In the genomic region with DNA sequence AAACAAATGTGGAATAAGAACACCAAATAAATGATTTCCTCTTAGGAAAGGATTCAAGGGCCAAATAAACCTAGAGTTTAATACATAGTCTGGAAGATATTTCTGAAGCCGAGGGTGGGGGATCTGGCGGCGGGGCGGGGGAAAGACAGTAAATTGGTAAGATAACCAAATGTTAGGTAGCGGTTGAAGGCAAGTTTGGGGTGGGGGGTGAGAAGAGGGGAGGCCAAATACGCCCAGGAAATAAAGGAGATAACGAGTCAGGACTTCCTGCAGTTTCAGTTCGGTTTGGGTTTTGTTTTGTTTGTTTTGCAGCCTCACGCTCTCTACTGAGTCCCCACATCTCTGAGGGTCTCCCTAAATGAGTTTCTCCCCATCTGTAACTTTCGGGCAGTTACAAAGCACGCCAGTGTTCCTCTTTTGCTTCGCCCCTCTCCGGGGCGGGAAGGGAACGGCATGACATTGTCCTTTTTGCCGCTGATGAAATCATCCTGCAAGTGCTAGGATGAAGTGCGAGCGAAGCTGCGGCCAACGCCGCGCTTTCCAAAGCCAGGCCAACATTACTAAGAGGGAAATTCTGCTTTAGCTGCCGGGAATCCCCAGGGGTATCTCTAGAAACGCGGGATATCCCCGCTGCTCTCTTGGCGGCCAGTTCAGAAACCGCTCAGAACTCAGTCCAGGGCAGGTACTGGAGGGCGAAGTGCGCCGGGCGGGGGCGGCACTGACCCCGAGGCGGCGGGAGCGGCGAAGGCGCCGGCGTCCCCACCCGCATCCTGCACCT, we compare ENCODE assay signal across 8 cellular contexts. TPM values are rescaled to one million over a fixed set of nuclear protein-coding genes. Genes with fewer than 3 reads are reported as not detected.
A peak's percentile ranks its signal among the peaks of the same experiment; 100 is the strongest.
DNase-seq lines count a peak whose midpoint lies in the region; ATAC-seq, FAIRE-seq and TF ChIP-seq lines count a peak whose summit lies in the region.

No MANE protein-coding gene starts in this region.

- no peaks in the 10 kb centered on the region for H4K20me1 ChIP-seq in endothelial cell of umbilical vein (replicated peaks; ENCODE audit: control insufficient read depth, extremely low read depth, insufficient read depth, low read length)

- peak; percentile 37 for ATAC-seq in GM18858 (IDR thresholded peaks at IDR 0.05; ENCODE audit: unreplicated experiment)
- ATAC-seq in HG03066 (IDR thresholded peaks at IDR 0.05; ENCODE audit: low read depth, unreplicated experiment) = peak; percentile 58

- no TSS peak for BruUV-seq in endothelial cell of umbilical vein (replicated peaks; lab: Mats Ljungman, UMichigan)

- peaks cover 12% of the 10 kb centered on the region for H3K4me1 ChIP-seq in endothelial cell of umbilical vein (ENCODE audit: control insufficient read depth, extremely low read depth, insufficient read depth, low read length)
- H3K4me1 ChIP-seq in mucosa of rectum (ENCODE audit: control insufficient read depth in 2 of 2, insufficient read depth in 2 of 2, low read length in 2 of 2) = peaks cover 0 to 4% of the 10 kb centered on the region in 2 donors

- peak overlapping the region; percentile 84 for H2AFZ ChIP-seq in endothelial cell of umbilical vein (ENCODE audit: low read depth, low read length)

- H3K4me3 ChIP-seq in AG04450 (ENCODE audit: low read depth, low read length) (peak overlapping the region; percentile 76), endothelial cell of umbilical vein (replicated peaks in 1 of 3; ENCODE audit: insufficient read depth in 1 of 3, low read depth in 1 of 3, low read length in 3 of 3) (peak overlapping the region; percentile 34 to 72 (median 54)), mucosa of rectum (ENCODE audit: low read length in 2 of 2) (peak overlapping the region; percentile 63 to 90)

- intact Hi-C loops in endothelial cell of umbilical vein (cut with micrococcal nuclease) = no loop called here

- H3K79me2 ChIP-seq in endothelial cell of umbilical vein (ENCODE audit: control insufficient read depth, insufficient read depth, low read length) = no peaks in the 10 kb centered on the region

- dilution Hi-C loops in endothelial cell of umbilical vein (cut with MboI; ENCODE audit: extremely low pct_ligation_motif_present, low sequenced_read_pairs) = no loop called here

- no peaks in the 10 kb centered on the region for H3K27me3 ChIP-seq in AG04450 (ENCODE audit: control insufficient read depth, insufficient read depth, low read length)
- H3K27me3 ChIP-seq in endothelial cell of umbilical vein (ENCODE audit: control insufficient read depth in 2 of 2, insufficient read depth in 2 of 2, low read length in 2 of 2) = peaks cover 18 to 22% of the 10 kb centered on the region in 2 experiments
- peaks cover 16 to 21% of the 10 kb centered on the region in 2 donors for H3K27me3 ChIP-seq in mucosa of rectum (ENCODE audit: control insufficient read depth in 2 of 2, insufficient read depth in 2 of 2, low read length in 2 of 2)

- H3K9me3 ChIP-seq in AG04450 (ENCODE audit: control insufficient read depth, insufficient read depth, low read length) (no peaks in the 10 kb centered on the region), endothelial cell of umbilical vein (replicated peaks; ENCODE audit: control insufficient read depth, insufficient read depth, low read length) (no peaks in the 10 kb centered on the region), mucosa of rectum (ENCODE audit: control insufficient read depth in 2 of 2, low read length in 2 of 2) (no peaks in the 10 kb centered on the region)

- peak overlapping the region; percentile 89 for H3K4me2 ChIP-seq in endothelial cell of umbilical vein (ENCODE audit: insufficient read depth, low read length)

- H3K9ac ChIP-seq in endothelial cell of umbilical vein (replicated peaks; ENCODE audit: extremely low read depth, insufficient read depth, low read length) (peak overlapping the region; percentile 38), mucosa of rectum (ENCODE audit: low read depth in 1 of 2, low read length in 2 of 2) (peak overlapping the region; percentile 65 to 70)

- no peak for TF ChIP-seq CTCF in AG04450 (IDR thresholded peaks at IDR 0.05; ENCODE audit: low read depth, low read length)
- TF ChIP-seq CTCF in endothelial cell of umbilical vein (IDR thresholded peaks at IDR 0.05; ENCODE audit: extremely low read depth in 1 of 2, insufficient read depth in 1 of 2, low read depth in 1 of 2, low read length in 2 of 2) = no peak

- H3K36me3 ChIP-seq in endothelial cell of umbilical vein (ENCODE audit: control insufficient read depth in 2 of 2, extremely low read depth in 1 of 2, insufficient read depth in 2 of 2, low read length in 2 of 2) (no peaks in the 10 kb centered on the region), mucosa of rectum (ENCODE audit: control insufficient read depth in 2 of 2, insufficient read depth in 2 of 2, low read length in 2 of 2) (no peaks in the 10 kb centered on the region)

- peak; percentile 48 for FAIRE-seq in endothelial cell of umbilical vein (lab: Jason Lieb, UNC)

- CTCF ChIA-PET in AG04450 (lab: Charles Lee) (interaction anchor here (1.2 to 11.7 kb wide), 5 partner anchors 8 to 697 kb away, joined by 3 to 114 read pairs (median 4); no protein-coding TSS in a partner anchor), endothelial cell of umbilical vein (lab: Charles Lee) (interaction anchor here (0.7 to 2.3 kb wide), 8 partner anchors 8 to 197 kb away, joined by 3 to 20 read pairs (median 4); no protein-coding TSS in a partner anchor)

- POLR2A ChIA-PET in AG04450 (lab: Yijun Ruan, JAX) = interaction anchor here (1.1 kb wide), 1 partner anchor 135 kb away, joined by 3 read pairs; no protein-coding TSS in a partner anchor
- POLR2A ChIA-PET in endothelial cell of umbilical vein (lab: Charles Lee) = no interaction called here

- H3K27ac ChIP-seq in AG04450 (ENCODE audit: low read depth, low read length) (peak overlapping the region; percentile 80), endothelial cell of umbilical vein (ENCODE audit: insufficient read depth, low read depth, low read length) (no peak overlapping the region), mucosa of rectum (ENCODE audit: low read depth in 2 of 2, low read length in 2 of 2) (peak overlapping the region; percentile 70 to 72)

- no peaks in the 10 kb centered on the region for H3K9me1 ChIP-seq in endothelial cell of umbilical vein (replicated peaks; ENCODE audit: control insufficient read depth, extremely low read depth, insufficient read depth, low read length)

- DNase-seq in AG04450 (ENCODE audit: low read depth, low spot score) = no peak
- DNase-seq in NCI-H460 (ENCODE audit: extremely low read depth, low read depth) = peak; percentile 91
- DNase-seq in activated CD8-positive, alpha-beta memory T cell treated with anti-CD3 and anti-CD28 coated beads for 48 hours (ENCODE audit: low read depth in 2 of 3, low spot score in 2 of 3) = peak; percentile 34 to 70 (median 46)
- DNase-seq in endothelial cell of umbilical vein (ENCODE audit: low read depth, low spot score) = peak; percentile 44
- peak; percentile 6 to 20 for DNase-seq in stimulated activated CD8-positive, alpha-beta memory T cell treated with anti-CD3 and anti-CD28 coated beads, Interleukin-7, amount 100 ng/mL, for 1 hour (ENCODE audit: low read depth in 2 of 2)

- no peak for TF ChIP-seq POLR2A in endothelial cell of umbilical vein (IDR thresholded peaks at IDR 0.05; ENCODE audit: low read depth, low read length)

TF ChIP-seq in endothelial cell of umbilical vein, 7 proteins besides CTCF, POLR2A, EP300 and RAD21:
- TF ChIP-seq EZH2 (IDR thresholded peaks at IDR 0.05; ENCODE audit: borderline replicate concordance, low read depth, low read length, severe bottlenecking) = peak; percentile 54
- TF ChIP-seq JUN (IDR thresholded peaks at IDR 0.05; ENCODE audit: borderline replicate concordance, insufficient read depth, insufficient read length, low read depth) = no peak
- TF ChIP-seq GATA2 (IDR thresholded peaks at IDR 0.05; ENCODE audit: insufficient read depth, insufficient read length, low read depth, low read length) = no peak

RNA-seq across cellular contexts. Expression of a gene that starts 0.8 kb away (rescaled TPM):
- 32.9 and 35.0 TPM in 2 replicates for polyA plus RNA-seq in AG04450 (2011; rRNA removed)
- polyA minus RNA-seq in AG04450 (2011; rRNA and poly(A)+ RNA removed) = 36.4 and 37.0 TPM in 2 replicates
- 154 and 171 TPM in 2 replicates for total RNA-seq in NCI-H460 (2014; rRNA removed; shearing (Covaris generic))
- 11.3 and 14.2 TPM in 2 replicates for polyA plus RNA-seq in NCI-H460 (2014; cell fraction: nucleus; rRNA removed)
- total RNA-seq in endothelial cell of umbilical vein = 1.5 and 2.8 TPM in 2 replicates
- 0.11 and 0.23 TPM in 2 replicates for polyA plus RNA-seq in endothelial cell of umbilical vein
- polyA plus RNA-seq in endothelial cell of umbilical vein (2011; cell fraction: cytosol; rRNA removed) = 0.27 and 0.30 TPM in 2 replicates
- polyA plus RNA-seq in endothelial cell of umbilical vein (2011; cell fraction: nucleus; rRNA removed) = 0.24 and 0.25 TPM in 2 replicates
- polyA plus RNA-seq in endothelial cell of umbilical vein (2012) = 0.04 and 0.28 TPM in 2 replicates
- polyA minus RNA-seq in endothelial cell of umbilical vein = 0.24 and 0.32 TPM in 2 replicates
- polyA minus RNA-seq in endothelial cell of umbilical vein (2011; cell fraction: cytosol; rRNA and poly(A)+ RNA removed) = 2.3 TPM
- polyA minus RNA-seq in endothelial cell of umbilical vein (2011; cell fraction: nucleus; rRNA and poly(A)+ RNA removed) = 0.24 and 0.38 TPM in 2 replicates

Comparison
In these comparisons a context has a peak if more than half of its experiments do, and no peak if none do; other contexts are left out.
1. RNA of a gene that starts 0.8 kb away (total RNA-seq): 154 to 171 TPM in NCI-H460; 1.5 to 2.8 TPM in endothelial cell of umbilical vein; every median in the first group is over 10 times any median in the second.
2. Peak in every context shown above with its lines, with median percentiles within 50 percentile points of each other: H3K4me3 ChIP-seq.